Comparison of ENCODE assay signal across 1 cellular context in genomic region chr7:44802418-44803025, GRCh38.
TF ChIP-seq lines count a peak whose summit lies in the region.

No MANE protein-coding gene starts in this region.

TF ChIP-seq in HepG2, 621 proteins besides CTCF, POLR2A, EP300 and RAD21 (continued from another document):
- TF ChIP-seq HMG20B (CRISPR knock-in tag; conservative IDR thresholded peaks at IDR 0.05): no peak
- no peak for TF ChIP-seq KMT2B (CRISPR knock-in tag; IDR thresholded peaks at IDR 0.05)
- no peak for TF ChIP-seq ZNF83 (CRISPR knock-in tag; IDR thresholded peaks at IDR 0.05; ENCODE audit: borderline replicate concordance)
- TF ChIP-seq REPIN1 (CRISPR knock-in tag; IDR thresholded peaks at IDR 0.05; ENCODE audit: borderline replicate concordance, low read depth): no peak
- no peak for TF ChIP-seq PLSCR1 (CRISPR knock-in tag; IDR thresholded peaks at IDR 0.05; ENCODE audit: borderline replicate concordance)
- TF ChIP-seq RBFOX2 (IDR thresholded peaks at IDR 0.05; ENCODE audit: low read depth, low read length): peak; percentile 81
- TF ChIP-seq PAF1 (CRISPR knock-in tag; IDR thresholded peaks at IDR 0.05): peak; percentile 72
- no peak for TF ChIP-seq NFE2L2 (IDR thresholded peaks at IDR 0.05; ENCODE audit: low read length)
- TF ChIP-seq CCAR2 (optimal IDR thresholded peaks at IDR 0.05; ENCODE audit: low read depth, low read length): no peak
- TF ChIP-seq BORCS8-MEF2B (CRISPR knock-in tag; IDR thresholded peaks at IDR 0.05): no peak
- no peak for TF ChIP-seq LCORL (IDR thresholded peaks at IDR 0.05)
- no peak for TF ChIP-seq LCORL (CRISPR knock-in tag; IDR thresholded peaks at IDR 0.05)
- no peak for TF ChIP-seq PCBP1 (IDR thresholded peaks at IDR 0.05; ENCODE audit: borderline replicate concordance, low read depth, low read length)
- TF ChIP-seq ZKSCAN5 (CRISPR knock-in tag; IDR thresholded peaks at IDR 0.05): no peak
- no peak for TF ChIP-seq ZNF7 (CRISPR knock-in tag; IDR thresholded peaks at IDR 0.05)
- no peak for TF ChIP-seq GABPB1 (CRISPR knock-in tag; IDR thresholded peaks at IDR 0.05)
- no peak for TF ChIP-seq IRF1 (CRISPR knock-in tag; IDR thresholded peaks at IDR 0.05; ENCODE audit: low read depth)
- TF ChIP-seq MED1 (CRISPR knock-in tag; IDR thresholded peaks at IDR 0.05): no peak
- no peak for TF ChIP-seq THRA (CRISPR knock-in tag; IDR thresholded peaks at IDR 0.05; ENCODE audit: borderline replicate concordance)
- TF ChIP-seq AGO2 (optimal IDR thresholded peaks at IDR 0.05; ENCODE audit: low read depth, low read length): peak; percentile 79
- TF ChIP-seq ZNF350 (CRISPR knock-in tag; IDR thresholded peaks at IDR 0.05; ENCODE audit: borderline replicate concordance, low read depth): no peak
- TF ChIP-seq RAD51 (IDR thresholded peaks at IDR 0.05; ENCODE audit: borderline replicate concordance): no peak
- TF ChIP-seq SSRP1 (CRISPR knock-in tag; IDR thresholded peaks at IDR 0.05): peak; percentile 92
- no peak for TF ChIP-seq NONO (IDR thresholded peaks at IDR 0.05)
- TF ChIP-seq NONO (CRISPR knock-in tag; conservative IDR thresholded peaks at IDR 0.05): 0 out of 2 replicates have a peak, but pooled peaks have one; percentile 23
- no peak for TF ChIP-seq AGO1 (IDR thresholded peaks at IDR 0.05; ENCODE audit: low read depth, low read length, poor library complexity, severe bottlenecking)
